In the genomic region with DNA sequence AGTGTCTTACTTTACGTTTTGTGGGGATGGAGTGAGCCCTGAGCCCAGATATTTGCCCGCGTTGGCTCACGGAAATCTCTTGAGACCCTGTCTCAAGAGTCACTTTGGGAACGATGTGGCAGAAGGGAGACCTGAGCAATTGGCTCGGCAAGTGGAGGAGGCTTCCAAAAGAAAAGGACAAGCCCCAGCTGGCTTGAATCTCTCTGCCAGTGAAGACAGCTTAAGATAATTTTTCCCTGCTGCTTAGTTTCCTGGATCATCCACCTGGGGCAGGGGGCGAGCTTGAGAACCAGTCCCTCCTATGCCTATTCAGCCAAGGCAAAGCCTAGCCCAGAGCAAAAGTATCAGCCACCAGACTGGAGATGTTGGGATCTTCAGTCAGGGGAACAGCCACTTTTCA, we compare ENCODE assay signal across 8 cellular contexts. TPM values are rescaled to one million over a fixed set of nuclear protein-coding genes. Genes with fewer than 3 reads are reported as not detected.
DNase-seq lines count a peak whose midpoint lies in the region; ATAC-seq and TF ChIP-seq lines count a peak whose summit lies in the region.

No MANE protein-coding gene starts in this region.

- H3K4me2 ChIP-seq in OCI-LY3 (ENCODE audit: low read length): peak overlapping the region; percentile 99

- H3K4me1 Mint-ChIP-seq in naive thymus-derived CD4-positive, alpha-beta T cell: peaks cover 14 to 48% (median 31%) of the 10 kb centered on the region in 7 donors

- H3K9ac ChIP-seq in OCI-LY3 (ENCODE audit: low read length): peak overlapping the region; percentile 95

- peak overlapping the region; percentile 99; the same call in 1 of the 2 replicates for H2AFZ ChIP-seq in OCI-LY3 (ENCODE audit: low read depth, low read length)

- TF ChIP-seq CTCF in OCI-LY3 (IDR thresholded peaks at IDR 0.05; ENCODE audit: low read depth, low read length) (no peak), dorsolateral prefrontal cortex (IDR thresholded peaks at IDR 0.05 in 54 of 56, conservative IDR thresholded peaks at IDR 0.05 in 2 of 56; ENCODE audit: low read depth in 1 of 56, partially characterized antibody in 56 of 56) (no peak)

- H3K27ac ChIP-seq in OCI-LY3 (ENCODE audit: low read length) (no peak overlapping the region), dorsolateral prefrontal cortex (peak overlapping the region in 21 of 59 donors; percentile 34 to 93 (median 80))
- H3K27ac ChIP-seq in naive thymus-derived CD4-positive, alpha-beta T cell (ENCODE audit: low read depth, low read length): peak overlapping the region; percentile 99

- peaks cover 0 to 13% (median 5%) of the 10 kb centered on the region in 11 donors for H3K9me3 Mint-ChIP-seq in naive thymus-derived CD4-positive, alpha-beta T cell

- POLR2A ChIA-PET in naive thymus-derived CD4-positive, alpha-beta T cell (lab: Charles Lee): interaction anchor here (0.7 to 1.5 kb wide), 5 partner anchors 13 to 818 kb away, joined by 3 to 11 read pairs (median 3); a partner anchor contains a TSS

- H3K36me3 Mint-ChIP-seq in naive thymus-derived CD4-positive, alpha-beta T cell: peaks cover 0 to 15% (median 6%) of the 10 kb centered on the region in 5 donors

- H3K4me3 Mint-ChIP-seq in naive thymus-derived CD4-positive, alpha-beta T cell: peak overlapping the region; percentile 82 to 98 (median 92)

- H4K20me1 ChIP-seq in OCI-LY3 (ENCODE audit: insufficient read depth, low read length): no peaks in the 10 kb centered on the region

- peaks cover 0 to 9% (median 0%) of the 10 kb centered on the region in 5 donors for H3K27me3 Mint-ChIP-seq in naive thymus-derived CD4-positive, alpha-beta T cell

- H3K79me2 ChIP-seq in OCI-LY3 (ENCODE audit: low read length): peaks cover 24% of the 10 kb centered on the region

- peak overlapping the region; percentile 97 to 100 (median 99) for H3K27ac Mint-ChIP-seq in naive thymus-derived CD4-positive, alpha-beta T cell

- DNase-seq in NCI-H82 (lab: John Stamatoyannopoulos, UW) (peak; percentile 72), NCI-H82 treated with DMSO at 0.1 percent for 48 hours (lab: John Stamatoyannopoulos, UW; ENCODE audit: unreplicated experiment) (no peak), dorsolateral prefrontal cortex (no peak), mesenteric fat pad (ENCODE audit: low spot score) (no peak)
- DNase-seq in naive thymus-derived CD4-positive, alpha-beta T cell: peak in 2 of 9 donors; percentile 1 to 12
- DNase-seq in activated CD8-positive, alpha-beta memory T cell treated with anti-CD3 and anti-CD28 coated beads, Interleukin-2, amount 50 U/mL, for 48 hours: no peak

- H3K27me3 ChIP-seq in OCI-LY3 (ENCODE audit: low read depth, low read length) (no peaks in the 10 kb centered on the region), dorsolateral prefrontal cortex (no peaks in the 10 kb centered on the region)
- H3K27me3 ChIP-seq in naive thymus-derived CD4-positive, alpha-beta T cell (ENCODE audit: control insufficient read depth in 2 of 2, insufficient read depth in 2 of 2, low read length in 2 of 2): no peaks in the 10 kb centered on the region

- intact Hi-C loops in dorsolateral prefrontal cortex (cut with DNase I): no loop called here
- intact Hi-C loops in naive thymus-derived CD4-positive, alpha-beta T cell (cut with micrococcal nuclease): loop anchor here (5.0 to 10.0 kb wide), 6 partner anchors 135 to 1655 kb away; a partner anchor contains a TSS

- CTCF ChIA-PET in naive thymus-derived CD4-positive, alpha-beta T cell (lab: Charles Lee): no interaction called here

- peaks cover 11% of the 10 kb centered on the region for H3K4me1 ChIP-seq in OCI-LY3 (ENCODE audit: low read length)
- H3K4me1 ChIP-seq in naive thymus-derived CD4-positive, alpha-beta T cell (ENCODE audit: control insufficient read depth in 2 of 2, insufficient read depth in 2 of 2, low read length in 2 of 2): peaks cover 12% of the 10 kb centered on the region in 2 donors

- H3K9me3 ChIP-seq in OCI-LY3 (ENCODE audit: insufficient read depth, low read length): no peaks in the 10 kb centered on the region
- no peaks in the 10 kb centered on the region for H3K9me3 ChIP-seq in naive thymus-derived CD4-positive, alpha-beta T cell (ENCODE audit: control insufficient read depth in 2 of 3, low read length in 3 of 3)

- ATAC-seq in naive thymus-derived CD4-positive, alpha-beta T cell: no peak
- no peak for ATAC-seq in HG03342 (IDR thresholded peaks at IDR 0.05; ENCODE audit: unreplicated experiment)

- H3K4me3 ChIP-seq in OCI-LY3 (ENCODE audit: low read length) (peak overlapping the region; percentile 98), dorsolateral prefrontal cortex (peak overlapping the region; percentile 62 to 100 (median 95))
- H3K4me3 ChIP-seq in naive thymus-derived CD4-positive, alpha-beta T cell (ENCODE audit: low read length): peak overlapping the region; percentile 90

- H3K36me3 ChIP-seq in OCI-LY3 (replicated peaks; ENCODE audit: low read depth, low read length): no peaks in the 10 kb centered on the region
- H3K36me3 ChIP-seq in naive thymus-derived CD4-positive, alpha-beta T cell (ENCODE audit: control insufficient read depth in 2 of 3, insufficient read depth in 3 of 3, low read length in 3 of 3): peaks cover 0 to 4% (median 0%) of the 10 kb centered on the region in 3 experiments

RNA-seq across cellular contexts. Expression of a gene that starts 0.7 kb away (rescaled TPM):
- 10 to 100 TPM in 119 of 120 experiments, 1 to 10 TPM in 1; 9.2 to 25.3 (median 18.7) TPM for total RNA-seq in dorsolateral prefrontal cortex
- 10 to 100 TPM; 15.0 to 20.1 (median 17.1) TPM for total RNA-seq in naive thymus-derived CD4-positive, alpha-beta T cell
- polyA plus RNA-seq in naive thymus-derived CD4-positive, alpha-beta T cell: 10 to 100 TPM; 14.0 to 15.4 TPM
- total RNA-seq in mesenteric fat pad: 11.4 TPM

Comparison
In these comparisons a context has a peak if more than half of its experiments do, and no peak if none do; other contexts are left out.
1. intact Hi-C loops: an anchor here in naive thymus-derived CD4-positive, alpha-beta T cell (5.0 to 10.0 kb wide); none called in dorsolateral prefrontal cortex.